22 cellular contexts compared by ENCODE assay signal in genomic region chr6:92849636-92850035, GRCh38.
DNase-seq lines count a peak whose midpoint lies in the region; TF ChIP-seq lines count a peak whose summit lies in the region.
"Had no signal": no experiment of that assay in that cellular context is flagged by ENCODE, and none has a peak within 500 bp of the region (broad histone marks: within the 10 kb centered on the region; RNA-seq: fewer than 3 reads in every experiment).

No MANE protein-coding gene starts in this region.

- DNase-seq in DMS53 (lab: John Stamatoyannopoulos, UW) (peak; percentile 77), LNCaP clone FGC (ENCODE audit: low read depth) (peak; percentile 87), RWPE1 (ENCODE audit: low spot score) (peak; percentile 4), hepatocyte (ENCODE audit: low spot score) (peak; percentile 9), tibial artery (no peak), cortex of kidney (lab: John Stamatoyannopoulos, UW) (no peak)
- no peak for DNase-seq in activated CD4-positive, CD25-positive, alpha-beta regulatory T cell treated with anti-CD3 and anti-CD28 coated beads, Interleukin-2, amount 50 U/mL, for 72 hours
- no peak for DNase-seq in activated CD8-positive, alpha-beta memory T cell treated with anti-CD3 and anti-CD28 coated beads, Interleukin-2, amount 50 U/mL, for 48 hours
- DNase-seq: AML-193; Calu3; CD8-positive, alpha-beta memory T cell; DMS153; GDM1; NCI-H1417; NCI-H187; NCI-H524; NCI-H774; NK-92 treated with Interleukin-12 subunit alpha and Interleukin-12 subunit beta, amount 100 ng/mL, for 24 hours; Peyer's patch; Right ventricle myocardium superior; SK-N-SH had no signal

- no peak overlapping the region for H3K4me3 ChIP-seq in LNCaP clone FGC (ENCODE audit: low read depth, low read length)
- H3K4me3 ChIP-seq in hepatocyte, result no peak overlapping the region
- no peak overlapping the region for H3K4me3 ChIP-seq in tibial artery
- H3K4me3 ChIP-seq: Peyer's patch had no signal

- H3K27me3 ChIP-seq in hepatocyte, result no peaks in the 10 kb centered on the region
- H3K27me3 ChIP-seq in tibial artery, result no peaks in the 10 kb centered on the region
- H3K27me3 ChIP-seq: Peyer's patch had no signal

- intact Hi-C loops in tibial artery (cut with DNase I; ENCODE audit: low total_unique reads), result no loop called here

- no peaks in the 10 kb centered on the region for H3K9me3 ChIP-seq in hepatocyte (ENCODE audit: low read depth)
- H3K9me3 ChIP-seq in tibial artery, result no peaks in the 10 kb centered on the region
- H3K9me3 ChIP-seq: Peyer's patch, SK-N-SH had no signal

- 69% methylated on average over 3 of the region's 3 CpGs for WGBS in hepatocyte (ENCODE audit: low lambda C conversion rate, missing lambda C conversion rate)

- H3K27ac ChIP-seq in RWPE1 (no peak overlapping the region), hepatocyte (no peak overlapping the region), tibial artery (no peak overlapping the region)
- H3K27ac ChIP-seq: C4-2B, Peyer's patch had no signal

- POLR2A ChIA-PET in RWPE1 (lab: Yijun Ruan, JAX; ENCODE audit: low non-redundant PET), result interaction anchor here (0.6 kb wide), 1 partner anchor 305 kb away, joined by 3 read pairs; no protein-coding TSS in a partner anchor

- no peaks in the 10 kb centered on the region for H3K79me2 ChIP-seq in hepatocyte

- no peaks in the 10 kb centered on the region for H3K4me1 ChIP-seq in hepatocyte (ENCODE audit: insufficient read depth)
- H3K4me1 ChIP-seq in tibial artery, result no peaks in the 10 kb centered on the region
- H3K4me1 ChIP-seq: Peyer's patch had no signal

- no peaks in the 10 kb centered on the region for H3K9me2 ChIP-seq in hepatocyte (replicated peaks; ENCODE audit: insufficient read depth)
- H3K9me2 ChIP-seq: SK-N-SH had no signal

- H2AFZ ChIP-seq in hepatocyte, result no peak overlapping the region

- no peaks in the 10 kb centered on the region for H4K20me1 ChIP-seq in hepatocyte (ENCODE audit: insufficient read depth, poor library complexity, severe bottlenecking)

- H3K36me3 ChIP-seq in hepatocyte (replicated peaks; ENCODE audit: insufficient read depth, low read depth) (no peaks in the 10 kb centered on the region), tibial artery (no peaks in the 10 kb centered on the region)
- H3K36me3 ChIP-seq: Peyer's patch had no signal

- TF ChIP-seq CTCF in LNCaP clone FGC (IDR thresholded peaks at IDR 0.05; ENCODE audit: control insufficient read depth, extremely low read depth, insufficient read depth), result no peak
- TF ChIP-seq CTCF in RWPE1 (conservative IDR thresholded peaks at IDR 0.05; ENCODE audit: low read depth), result no peak
- no peak for TF ChIP-seq CTCF in hepatocyte (IDR thresholded peaks at IDR 0.05; ENCODE audit: poor library complexity)
- no peak for TF ChIP-seq CTCF in tibial artery (IDR thresholded peaks at IDR 0.05)

- no peak overlapping the region for H3K4me2 ChIP-seq in hepatocyte
- H3K4me2 ChIP-seq: SK-N-SH had no signal

- CTCF ChIA-PET in RWPE1 (lab: Yijun Ruan, JAX), result no interaction called here

Comparison
In these comparisons a context has a peak if more than half of its experiments do, and no peak if none do; other contexts are left out.
1. DNase-seq: peak in DMS53 (single experiment), LNCaP clone FGC (single experiment), RWPE1 (single experiment) and hepatocyte (single experiment); none in activated CD4-positive, CD25-positive, alpha-beta regulatory T cell treated with anti-CD3 and anti-CD28 coated beads, Interleukin-2, amount 50 U/mL, for 72 hours (single experiment), tibial artery (0 of 2), cortex of kidney (single experiment) and activated CD8-positive, alpha-beta memory T cell treated with anti-CD3 and anti-CD28 coated beads, Interleukin-2, amount 50 U/mL, for 48 hours (single experiment).